8 cellular contexts compared by ENCODE assay signal in the genomic region with DNA sequence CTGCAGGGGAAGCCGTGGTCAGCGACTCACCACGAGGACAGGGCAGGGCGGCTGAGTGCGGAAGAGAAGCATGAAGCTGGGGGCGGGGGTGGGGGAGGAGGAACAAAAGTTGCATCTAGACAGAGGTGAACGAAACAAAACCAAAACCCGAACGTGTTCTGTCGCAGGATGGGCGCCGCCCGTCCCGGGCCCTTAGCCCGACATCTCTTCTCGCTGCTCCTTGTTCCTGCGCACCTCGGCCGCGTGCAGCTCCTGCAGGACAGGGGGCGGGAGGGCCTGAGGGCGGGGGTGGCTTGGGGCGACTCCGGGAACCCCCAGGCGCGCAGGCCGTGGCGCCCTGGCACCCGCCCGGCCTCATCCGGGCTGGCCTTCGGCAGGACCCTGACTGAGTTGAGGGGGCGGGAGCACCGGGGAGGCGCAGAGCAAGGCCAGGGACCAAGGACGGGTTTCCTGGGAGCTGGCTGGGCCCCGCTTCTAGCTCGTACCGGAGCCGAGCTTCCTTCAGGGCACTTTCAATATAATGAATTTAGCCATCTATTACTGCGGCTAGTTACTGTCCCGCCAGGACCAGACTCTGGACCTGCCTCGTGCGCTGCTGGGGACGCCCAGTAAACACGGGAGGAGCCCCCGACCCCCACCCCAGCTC. TPM values are rescaled to one million over a fixed set of nuclear protein-coding genes. Genes with fewer than 3 reads are reported as not detected.
DNase-seq lines count a peak whose midpoint lies in the region; ATAC-seq and TF ChIP-seq lines count a peak whose summit lies in the region.

No MANE protein-coding gene starts in this region.

- H3K36me3 ChIP-seq in gastrocnemius medialis, result no peaks in the 10 kb centered on the region

- in situ Hi-C loops in gastrocnemius medialis (cut with MboI; ENCODE audit: low sequenced_read_pairs in 4 of 4), result loop anchor here in 1 of 4 donors (25.0 kb wide), 1 partner anchor 104 kb away; a partner anchor contains a TSS

- peak overlapping the region; percentile 71 to 75 (median 73) for H3K27ac ChIP-seq in gastrocnemius medialis

- no peak for DNase-seq in GM12864 (ENCODE audit: low read depth)
- DNase-seq in activated CD4-positive, alpha-beta T cell treated with anti-CD3 and anti-CD28 coated beads, Interleukin-2, amount 50 U/mL, for 48 hours, result peak; percentile 61 to 65
- no peak for DNase-seq in fibroblast of villous mesenchyme (ENCODE audit: low read depth)
- DNase-seq in gastrocnemius medialis, result no peak
- DNase-seq in anterior cingulate cortex (lab: John Stamatoyannopoulos, UW), result no peak
- no peak for DNase-seq in dedifferentiated amniotic fluid mesenchymal stem cell (ENCODE audit: extremely low spot score)

- ATAC-seq in HG03135 (IDR thresholded peaks at IDR 0.05; ENCODE audit: unreplicated experiment) (peak; percentile 30), gastrocnemius medialis (peak; percentile 35 to 49), HG02623 (IDR thresholded peaks at IDR 0.05; ENCODE audit: unreplicated experiment) (no peak)

- TF ChIP-seq CTCF in GM12864 (IDR thresholded peaks at IDR 0.05; ENCODE audit: low read depth, low read length, missing control alignments), result no peak
- no peak for TF ChIP-seq CTCF in fibroblast of villous mesenchyme (IDR thresholded peaks at IDR 0.05; ENCODE audit: insufficient read depth, low read depth, low read length)
- TF ChIP-seq CTCF in gastrocnemius medialis (IDR thresholded peaks at IDR 0.05 in 4 of 5, conservative IDR thresholded peaks at IDR 0.05 in 1 of 5), result no peak

- H3K4me1 ChIP-seq in gastrocnemius medialis, result peaks cover 9 to 10% of the 10 kb centered on the region in 2 donors

- peak in 1 of 2 donors; percentile 8 for TF ChIP-seq POLR2A in gastrocnemius medialis (IDR thresholded peaks at IDR 0.05)

- no peaks in the 10 kb centered on the region for H3K9me3 ChIP-seq in gastrocnemius medialis

- intact Hi-C loops in gastrocnemius medialis (cut with DNase I; ENCODE audit: low total_unique reads), result loop anchor here (1.0 to 5.0 kb wide), 2 partner anchors 14 to 96 kb away; a partner anchor contains a TSS

- no peaks in the 10 kb centered on the region for H3K27me3 ChIP-seq in gastrocnemius medialis

- H3K4me3 ChIP-seq in GM12864 (ENCODE audit: low read depth, low read length), result peak overlapping the region; percentile 66
- peak overlapping the region; percentile 59 for H3K4me3 ChIP-seq in fibroblast of villous mesenchyme (ENCODE audit: low read depth, low read length)
- H3K4me3 ChIP-seq in gastrocnemius medialis, result peak overlapping the region; percentile 51 to 64 (median 59)

RNA-seq across cellular contexts. Expression of a gene that starts 12.0 kb away (rescaled TPM):
- total RNA-seq in fibroblast of villous mesenchyme (5.6 and 10.6 TPM in 2 replicates), gastrocnemius medialis (1 to 10 TPM in 1 of 4 donors, under 1 TPM in 3; 0.51 to 1.9 (median 0.88) TPM)

RNA-seq across cellular contexts. Expression of a gene that starts 14.4 kb away (rescaled TPM):
- 9.3 and 10.8 TPM in 2 replicates for total RNA-seq in fibroblast of villous mesenchyme
- total RNA-seq in gastrocnemius medialis, result 10 to 100 TPM in 1 of 4 donors, 1 to 10 TPM in 3; 6.1 to 14.3 (median 6.8) TPM

RNA-seq across cellular contexts. Expression of a gene that starts 16.8 kb away (rescaled TPM):
- 11.7 and 14.2 TPM in 2 replicates for total RNA-seq in fibroblast of villous mesenchyme
- 1 to 10 TPM; 2.4 to 9.1 (median 6.0) TPM for total RNA-seq in gastrocnemius medialis

RNA-seq across cellular contexts. Expression of a gene that starts 55.2 kb away (rescaled TPM):
- total RNA-seq in fibroblast of villous mesenchyme (31.5 and 44.5 TPM in 2 replicates), gastrocnemius medialis (1 to 10 TPM; 1.2 to 4.8 (median 3.1) TPM)

Comparison
In these comparisons a context has a peak if more than half of its experiments do, and no peak if none do; other contexts are left out.
1. DNase-seq: peak in activated CD4-positive, alpha-beta T cell treated with anti-CD3 and anti-CD28 coated beads, Interleukin-2, amount 50 U/mL, for 48 hours (2 of 2); none in GM12864 (single experiment), fibroblast of villous mesenchyme (single experiment), gastrocnemius medialis (0 of 2), anterior cingulate cortex (0 of 58) and dedifferentiated amniotic fluid mesenchymal stem cell (single experiment).
2. Peak in every context shown above with its lines, with median percentiles within 50 percentile points of each other: H3K4me3 ChIP-seq.